Comparison of ENCODE assay signal across 8 cellular contexts in genomic region chr12:27582474-27582873, GRCh38. TPM values are rescaled to one million over a fixed set of nuclear protein-coding genes. Genes with fewer than 3 reads are reported as not detected.
A peak's percentile ranks its signal among the peaks of the same experiment; 100 is the strongest.
DNase-seq lines count a peak whose midpoint lies in the region; ATAC-seq and TF ChIP-seq lines count a peak whose summit lies in the region.
"Not testable (repeated sequence)": the region's sequence is repeated elsewhere in the genome, so short reads cannot be mapped to it uniquely, and the experiment has no call there.

No MANE protein-coding gene starts in this region.

- not testable (repeated sequence) for DNase-seq in adipocyte (ENCODE audit: low read depth); dorsolateral prefrontal cortex; Right ventricle myocardium superior; left lung; vagina (ENCODE audit: extremely low spot score in 2 of 2)

- peak; percentile 48 for ATAC-seq in Right ventricle myocardium superior (ENCODE audit: poor library complexity)
- ATAC-seq in left lung = peak; percentile 13

- H3K36me3 ChIP-seq in ACC112 (ENCODE audit: insufficient read depth, low read length) (peaks cover 19% of the 10 kb centered on the region; the same call in 1 of the 2 replicates), adipocyte (ENCODE audit: control insufficient read depth, insufficient read depth, low read length, severe bottlenecking) (peaks cover 11% of the 10 kb centered on the region)
- H3K36me3 ChIP-seq in left lung; parathyroid adenoma (ENCODE audit: control insufficient read depth, insufficient read depth, low read length); subcutaneous abdominal adipose tissue (ENCODE audit: control insufficient read depth in 5 of 5, insufficient read depth in 5 of 5, low read length in 5 of 5); vagina: not testable (repeated sequence)

- H3K4me2 ChIP-seq in parathyroid adenoma (ENCODE audit: low read length) = not testable (repeated sequence)

- not testable (repeated sequence) for TF ChIP-seq CTCF in dorsolateral prefrontal cortex (IDR thresholded peaks at IDR 0.05 in 54 of 56, conservative IDR thresholded peaks at IDR 0.05 in 2 of 56; ENCODE audit: low read depth in 1 of 56, partially characterized antibody in 56 of 56); left lung (IDR thresholded peaks at IDR 0.05); parathyroid adenoma (IDR thresholded peaks at IDR 0.05); vagina (IDR thresholded peaks at IDR 0.05)

- not testable (repeated sequence) for H3K4me3 ChIP-seq in ACC112 (ENCODE audit: low read depth, low read length); dorsolateral prefrontal cortex; left lung; parathyroid adenoma (ENCODE audit: low read depth, low read length); subcutaneous abdominal adipose tissue (ENCODE audit: low read depth in 1 of 5, low read length in 5 of 5); vagina
- H3K4me3 ChIP-seq in adipocyte (ENCODE audit: low read length) = peak overlapping the region; percentile 17

- intact Hi-C loops in dorsolateral prefrontal cortex (cut with DNase I); Right ventricle myocardium superior (cut with DNase I); left lung (cut with DNase I); vagina (cut with DNase I): not testable (repeated sequence)

- H3K27ac ChIP-seq in ACC112 (ENCODE audit: low read depth, low read length) (peak overlapping the region; percentile 40; the same call in 1 of the 2 replicates), dorsolateral prefrontal cortex (peak overlapping the region in 34 of 59 donors; percentile 0 to 73 (median 38)), left lung (peak overlapping the region in 1 of 2 donors; percentile 57), parathyroid adenoma (peak overlapping the region; percentile 26), subcutaneous abdominal adipose tissue (ENCODE audit: low read depth, low read length) (peak overlapping the region; percentile 71), vagina (peak overlapping the region; percentile 10)

- H3K9me3 ChIP-seq in adipocyte (ENCODE audit: control insufficient read depth, low read length); left lung; parathyroid adenoma (ENCODE audit: control insufficient read depth, low read length); subcutaneous abdominal adipose tissue (ENCODE audit: control insufficient read depth in 5 of 5, low read length in 5 of 5); vagina: not testable (repeated sequence)

- not testable (repeated sequence) for TF ChIP-seq POLR2A in vagina (IDR thresholded peaks at IDR 0.05)

- H3K9ac ChIP-seq in adipocyte (ENCODE audit: low read length) = peak overlapping the region; percentile 14
- not testable (repeated sequence) for H3K9ac ChIP-seq in parathyroid adenoma; subcutaneous abdominal adipose tissue (ENCODE audit: low read length in 5 of 5)

- not testable (repeated sequence) for H3K27me3 ChIP-seq in ACC112 (ENCODE audit: insufficient read depth, low read length); adipocyte (replicated peaks; ENCODE audit: control insufficient read depth, insufficient read depth, low read length); dorsolateral prefrontal cortex; left lung; parathyroid adenoma (ENCODE audit: control insufficient read depth, insufficient read depth, low read length); subcutaneous abdominal adipose tissue (ENCODE audit: control insufficient read depth in 5 of 5, insufficient read depth in 4 of 5, low read length in 5 of 5); vagina

- H3K4me1 ChIP-seq in ACC112 (ENCODE audit: control insufficient read depth, insufficient read depth, low read length, unreplicated experiment) = peaks cover 28% of the 10 kb centered on the region
- peaks cover 25% of the 10 kb centered on the region for H3K4me1 ChIP-seq in adipocyte (ENCODE audit: control insufficient read depth, insufficient read depth, low read length)
- peaks cover 5 to 14% of the 10 kb centered on the region in 2 donors for H3K4me1 ChIP-seq in left lung
- H3K4me1 ChIP-seq in parathyroid adenoma = not testable (repeated sequence)
- H3K4me1 ChIP-seq in subcutaneous abdominal adipose tissue (ENCODE audit: control insufficient read depth in 5 of 5, insufficient read depth in 5 of 5, low read length in 5 of 5) = peaks cover 6 to 64% (median 18%) of the 10 kb centered on the region in 5 donors
- H3K4me1 ChIP-seq in vagina = peaks cover 19% of the 10 kb centered on the region

- H2AFZ ChIP-seq in ACC112 (ENCODE audit: low read length, unreplicated experiment); parathyroid adenoma: not testable (repeated sequence)

- peaks cover 62% of the 10 kb centered on the region for H3K79me2 ChIP-seq in ACC112 (ENCODE audit: control insufficient read depth, insufficient read depth, low read length, unreplicated experiment)
- H3K79me2 ChIP-seq in parathyroid adenoma = not testable (repeated sequence)

RNA-seq across cellular contexts. Expression of gene PPFIBP1, which starts 58.5 kb away (rescaled TPM):
- total RNA-seq in dorsolateral prefrontal cortex (100 to 1,000 TPM; 105 to 192 (median 143) TPM), Right ventricle myocardium superior (292 TPM), left lung (10 to 100 TPM; 96.1 to 97.3 TPM), vagina (101 TPM)
